In the genomic region with DNA sequence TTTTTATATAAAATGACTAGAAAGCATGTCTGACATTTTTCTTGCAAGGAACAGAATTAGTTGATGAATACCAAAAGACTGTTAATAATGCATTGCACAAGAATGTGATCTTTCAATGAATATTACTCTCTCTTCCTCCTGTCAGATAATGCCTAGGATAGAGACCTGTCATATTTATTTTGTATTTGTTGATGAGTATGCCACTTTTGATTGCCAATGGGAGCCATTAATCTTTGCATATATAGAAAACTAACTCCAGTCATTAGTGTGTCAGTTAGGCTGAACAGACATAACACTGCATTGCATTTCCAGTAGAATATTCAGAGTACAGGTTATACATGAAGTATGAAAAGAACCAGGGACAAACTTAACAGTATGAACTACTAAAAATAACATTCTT, we compare ENCODE assay signal across 8 cellular contexts.
"Had no signal": no experiment of that assay in that cellular context is flagged by ENCODE, and none has a peak within 500 bp of the region (broad histone marks: within the 10 kb centered on the region; RNA-seq: fewer than 3 reads in every experiment).

No MANE protein-coding gene starts in this region.

- H3K4me1 Mint-ChIP-seq: GM23338, H9 had no signal

- H3K4me1 ChIP-seq: HAP-1 had no signal

- H3K9ac ChIP-seq: GM23248 had no signal

- H3K4me2 ChIP-seq: GM23338 had no signal

- H3K36me3 ChIP-seq: HAP-1 had no signal

- DNase-seq: GM23248, GOT3, H7, H9, HCEC 1CT, HFFc6 had no signal

- H3K9me3 Mint-ChIP-seq: GM23338 had no signal

- H3K4me3 ChIP-seq: GM23248, GM23338, HAP-1 had no signal

- H2AFZ ChIP-seq: GM23248, GM23338 had no signal

- H3K27ac ChIP-seq: GM23248 had no signal

- H3K4me3 Mint-ChIP-seq: GM23338, H9, HFFc6 had no signal

- H3K27ac Mint-ChIP-seq: GM23338, H9, HFFc6 had no signal

- H3K9me3 ChIP-seq: HAP-1 had no signal
